ENCODE assay signal across 11 cellular contexts in the genomic region with DNA sequence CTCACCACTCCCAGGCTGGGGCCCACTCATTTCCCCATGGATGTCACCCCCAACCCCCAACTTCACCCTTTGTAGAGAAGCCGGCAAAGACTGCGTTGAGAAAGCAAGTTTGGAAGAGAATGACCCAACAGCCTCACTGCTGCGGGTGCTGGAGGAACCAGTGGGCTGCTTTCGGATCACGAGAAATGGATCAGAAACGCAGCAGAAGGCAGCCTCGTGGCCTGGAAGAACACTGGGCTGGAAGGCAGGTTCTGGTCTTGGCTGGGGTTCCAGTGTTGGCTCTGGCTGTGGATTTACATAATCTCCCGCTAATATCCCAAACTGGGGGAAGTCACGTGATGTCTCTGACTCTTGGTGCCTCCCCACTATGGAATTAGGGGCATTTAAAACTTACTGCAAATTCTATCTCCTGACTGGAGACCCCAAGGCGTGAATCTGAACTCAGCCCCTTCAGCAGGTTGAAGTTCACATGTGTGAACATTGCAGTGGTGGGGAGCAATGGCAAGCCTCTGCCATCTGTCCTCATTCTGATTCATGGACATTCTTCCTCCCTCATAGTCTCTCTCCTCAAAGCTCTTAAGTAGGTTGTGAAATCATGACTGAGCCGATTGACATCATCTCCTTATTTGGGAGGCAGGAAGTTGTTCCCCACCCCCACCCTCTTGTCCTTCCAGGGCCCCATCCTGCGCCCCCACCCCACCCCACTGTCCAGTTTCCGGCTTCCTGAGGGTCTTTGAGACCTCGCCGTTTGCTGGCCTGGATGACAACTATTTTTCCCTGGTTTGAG. TPM values are rescaled to one million over a fixed set of nuclear protein-coding genes. Genes with fewer than 3 reads are reported as not detected.
DNase-seq lines count a peak whose midpoint lies in the region; FAIRE-seq and TF ChIP-seq lines count a peak whose summit lies in the region.
"Had no signal": no experiment of that assay in that cellular context is flagged by ENCODE, and none has a peak within 500 bp of the region (broad histone marks: within the 10 kb centered on the region; RNA-seq: fewer than 3 reads in every experiment).

No MANE protein-coding gene starts in this region.

- peak; percentile 77 for DNase-seq in NB4 (ENCODE audit: low read depth)
- DNase-seq in dedifferentiated amniotic fluid mesenchymal stem cell (ENCODE audit: extremely low spot score) = peak; percentile 67
- peak; percentile 61 to 93 for DNase-seq in lower leg skin (ENCODE audit: low spot score in 2 of 2)
- peak; percentile 22 for DNase-seq in transverse colon
- DNase-seq in SHP77 (lab: John Stamatoyannopoulos, UW) = no peak
- no peak for DNase-seq in GM12892 (ENCODE audit: insufficient read length)
- DNase-seq in activated gamma-delta T cell (lab: John Stamatoyannopoulos, UW) = no peak
- DNase-seq in cortex of kidney (lab: John Stamatoyannopoulos, UW) = no peak
- DNase-seq: central memory CD4-positive, alpha-beta T cell; NCI-H1417 had no signal

- intact Hi-C loops in lower leg skin (cut with DNase I; ENCODE audit: low total_unique reads) (no loop called here), transverse colon (cut with DNase I; ENCODE audit: low total_unique reads) (no loop called here)

- H3K36me3 ChIP-seq in transverse colon = no peaks in the 10 kb centered on the region

- TF ChIP-seq EP300 in transverse colon (IDR thresholded peaks at IDR 0.05; ENCODE audit: low read depth) = no peak

- H3K9me3 ChIP-seq in transverse colon = no peaks in the 10 kb centered on the region

- H3K27me3 ChIP-seq in transverse colon = peaks cover 8% of the 10 kb centered on the region

- TF ChIP-seq CTCF in NB4 (IDR thresholded peaks at IDR 0.05; ENCODE audit: low read depth, low read length) (no peak), lower leg skin (IDR thresholded peaks at IDR 0.05) (no peak), transverse colon (IDR thresholded peaks at IDR 0.05) (no peak)

- no peak overlapping the region for H3K4me3 ChIP-seq in NB4 (ENCODE audit: low read depth, low read length)
- no peak overlapping the region for H3K4me3 ChIP-seq in lower leg skin (ENCODE audit: low read depth, poor library complexity, severe bottlenecking)
- no peak overlapping the region for H3K4me3 ChIP-seq in transverse colon

- WGBS in lower leg skin, 2 donors = 53 to 60% methylated on average over 15 of the region's 15 CpGs
- WGBS in transverse colon (ENCODE audit: low coverage in 1 of 2), 2 donors = 69 to 71% methylated on average over 7 to 15 of the region's 15 CpGs

- peak overlapping the region; percentile 39 to 67 (median 47) for H3K27ac ChIP-seq in transverse colon
- H3K27ac ChIP-seq: VCaP had no signal

- TF ChIP-seq POLR2A in NB4 (IDR thresholded peaks at IDR 0.05; ENCODE audit: extremely low read depth, insufficient read length) = no peak
- no peak for TF ChIP-seq POLR2A in lower leg skin (IDR thresholded peaks at IDR 0.05)
- TF ChIP-seq POLR2A in transverse colon (IDR thresholded peaks at IDR 0.05) = no peak
- TF ChIP-seq POLR2A in GM12892 (IDR thresholded peaks at IDR 0.05; ENCODE audit: low read depth, low read length) = no peak

- no peak for FAIRE-seq in GM12892 (lab: Jason Lieb, UNC)

- H3K4me1 ChIP-seq in transverse colon = peaks cover 0 to 3% (median 0%) of the 10 kb centered on the region in 4 donors

- in situ Hi-C loops in transverse colon (cut with MboI; ENCODE audit: low pct_ligation_motif_present in 1 of 4, low pct_unique_long_range_greater_than_20kb in 1 of 4, low sequenced_read_pairs in 3 of 4) = no loop called here

RNA-seq across cellular contexts. Expression of gene TIMP3, which starts 37.0 kb away (rescaled TPM):
- total RNA-seq in lower leg skin (100 to 1,000 TPM in 3 of 4 donors, 10 to 100 TPM in 1; 68.1 to 381 (median 202) TPM), transverse colon (100 to 1,000 TPM in 1 of 4 donors, 10 to 100 TPM in 3; 49.7 to 158 (median 62.4) TPM)
- polyA plus RNA-seq in GM12892 (2012; ENCODE audit: missing spikeins) = not detected

Comparison
In these comparisons a context has a peak if more than half of its experiments do, and no peak if none do; other contexts are left out.
1. DNase-seq: peak in NB4 (single experiment), dedifferentiated amniotic fluid mesenchymal stem cell (single experiment), lower leg skin (2 of 2) and transverse colon (single experiment); none in SHP77 (0 of 2), GM12892 (single experiment), activated gamma-delta T cell (single experiment) and cortex of kidney (single experiment).